17 cellular contexts compared by ENCODE assay signal in the genomic region with DNA sequence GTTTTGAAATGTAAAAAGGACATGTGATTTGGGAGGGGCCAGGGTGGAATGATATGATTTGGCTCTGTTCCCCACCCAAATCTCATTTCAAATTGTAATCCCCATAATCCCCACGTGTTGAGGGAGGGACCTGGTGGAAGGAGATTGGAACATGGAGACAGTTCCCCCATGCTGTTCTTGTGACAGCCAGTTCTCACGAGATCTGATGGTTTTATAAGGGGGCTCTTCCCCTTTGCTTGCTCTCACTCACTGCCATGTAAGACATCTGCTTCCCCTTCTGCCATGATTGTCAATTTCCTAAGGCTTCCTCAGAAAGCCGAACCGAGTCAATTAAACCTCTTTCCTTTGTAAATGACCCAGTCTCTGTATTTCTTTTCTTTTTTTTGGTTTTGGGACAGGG.
"Had no signal": no experiment of that assay in that cellular context is flagged by ENCODE, and none has a peak within 500 bp of the region (broad histone marks: within the 10 kb centered on the region; RNA-seq: fewer than 3 reads in every experiment).

No MANE protein-coding gene starts in this region.

- H3K36me3 Mint-ChIP-seq: natural killer cell, neural progenitor cell had no signal

- H3K27ac Mint-ChIP-seq: effector memory CD8-positive, alpha-beta T cell; memory B cell; mesothelial cell of epicardium; natural killer cell; neural progenitor cell had no signal

- H3K9me3 Mint-ChIP-seq: effector memory CD8-positive, alpha-beta T cell; memory B cell; mesothelial cell of epicardium; natural killer cell; neural progenitor cell had no signal

- H3K27me3 Mint-ChIP-seq: effector memory CD8-positive, alpha-beta T cell; memory B cell had no signal

- H3K4me3 Mint-ChIP-seq: effector memory CD8-positive, alpha-beta T cell; memory B cell; mesothelial cell of epicardium; natural killer cell; neural progenitor cell had no signal

- DNase-seq: effector memory CD8-positive, alpha-beta T cell; esophagus squamous epithelium; foreskin fibroblast; glutamatergic neuron; kidney; left cardiac atrium; left ventricle myocardium inferior; lower lobe of right lung; natural killer cell; nucleus accumbens; ovary; stimulated activated CD4-positive, alpha-beta T cell treated with anti-CD3 and anti-CD28 coated beads, Interleukin-2, amount 100 ng/mL, for 48 hours; stimulated activated naive CD4-positive, alpha-beta T cell treated with Interleukin-2 at 50 U/mL for 16 hours; trophoblast cell had no signal

- H3K4me1 Mint-ChIP-seq: natural killer cell, neural progenitor cell had no signal
